Comparison of ENCODE assay signal across 9 cellular contexts in genomic region chr12:62130400-62130799, GRCh38.
"Had no signal": no experiment of that assay in that cellular context is flagged by ENCODE, and none has a peak within 500 bp of the region (broad histone marks: within the 10 kb centered on the region; RNA-seq: fewer than 3 reads in every experiment).

No MANE protein-coding gene starts in this region.

- H3K36me3 Mint-ChIP-seq: IgD-negative memory B cell had no signal

- H3K4me1 Mint-ChIP-seq: H9, IgD-negative memory B cell had no signal

- H3K27ac Mint-ChIP-seq: GM23338, H9, IgD-negative memory B cell had no signal

- DNase-seq: H9, HCEC 1CT, KG1 had no signal

- FAIRE-seq: H1, H54, HepG2 had no signal

- H3K27ac ChIP-seq: HL-60 had no signal

- H3K4me2 ChIP-seq: GM23338 had no signal

- H3K4me3 ChIP-seq: GM23338 had no signal

- H3K9me3 Mint-ChIP-seq: GM23338, H9, IgD-negative memory B cell had no signal

- H3K4me3 Mint-ChIP-seq: GM23338, H9, IgD-negative memory B cell had no signal

- ATAC-seq: GM23338, HepG2 had no signal
